In the genomic region with DNA sequence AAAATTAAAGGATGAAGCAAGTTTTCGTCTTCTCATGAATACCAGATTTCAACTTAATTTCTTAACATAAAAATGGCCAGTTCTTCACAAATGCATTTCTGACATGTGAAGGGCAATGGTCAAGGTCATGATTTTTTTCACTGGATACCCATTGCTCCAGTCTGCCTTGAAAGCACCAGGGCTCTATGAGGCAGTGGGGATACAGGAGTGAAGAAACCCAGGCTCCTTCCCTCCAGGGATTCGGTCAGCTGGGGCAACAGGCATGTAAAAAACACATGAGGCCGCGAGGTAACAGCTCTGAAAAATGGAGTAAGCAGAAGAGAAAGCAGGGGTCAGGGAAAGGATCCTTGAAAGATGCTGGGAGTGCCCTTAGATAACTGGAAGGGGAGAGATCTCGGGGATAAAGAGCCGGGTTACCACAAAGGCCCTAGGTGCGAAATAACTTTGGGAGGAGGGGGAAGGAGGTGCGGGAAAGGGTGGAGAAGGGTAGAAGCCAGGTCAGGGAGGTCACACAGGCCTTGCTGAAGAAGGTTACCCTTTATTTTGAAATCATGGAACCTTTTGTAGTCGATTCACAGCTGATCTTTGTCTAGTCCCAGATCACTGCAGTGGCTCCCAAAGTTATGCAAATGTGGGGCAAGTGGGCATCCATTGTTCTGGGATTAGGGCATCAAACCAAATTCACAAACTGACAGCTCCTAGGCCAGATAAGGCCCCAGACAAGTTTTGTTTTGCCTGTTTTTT, we compare ENCODE assay signal across 8 cellular contexts. TPM values are rescaled to one million over a fixed set of nuclear protein-coding genes. Genes with fewer than 3 reads are reported as not detected.
DNase-seq lines count a peak whose midpoint lies in the region; ATAC-seq, FAIRE-seq and TF ChIP-seq lines count a peak whose summit lies in the region.
"Had no signal": no experiment of that assay in that cellular context is flagged by ENCODE, and none has a peak within 500 bp of the region (broad histone marks: within the 10 kb centered on the region; RNA-seq: fewer than 3 reads in every experiment).

No MANE protein-coding gene starts in this region.

- CTCF ChIA-PET in GM12878 (lab: Yijun Ruan, JAX): interaction anchor here (0.6 to 4.7 kb wide), 11 partner anchors 17 to 546 kb away, joined by 3 to 26 read pairs (median 3); no protein-coding TSS in a partner anchor

- no peak for FAIRE-seq in GM12878 (lab: Jason Lieb, UNC)
- FAIRE-seq: bronchial epithelial cell had no signal

- no peaks in the 10 kb centered on the region for H4K20me1 ChIP-seq in KMS-11 (ENCODE audit: insufficient read depth)
- H4K20me1 ChIP-seq in GM12878 (ENCODE audit: control insufficient read depth, insufficient read depth): no peaks in the 10 kb centered on the region

- H3K36me3 ChIP-seq in KMS-11 (ENCODE audit: insufficient read depth) (no peaks in the 10 kb centered on the region), GM12878 (ENCODE audit: control insufficient read depth in 2 of 2, insufficient read depth in 2 of 2, low read length in 1 of 2) (no peaks in the 10 kb centered on the region), liver (ENCODE audit: control insufficient read depth in 4 of 4, insufficient read depth in 3 of 4, low read depth in 1 of 4, low read length in 3 of 4) (no peaks in the 10 kb centered on the region), suprapubic skin (no peaks in the 10 kb centered on the region)
- H3K36me3 ChIP-seq in effector memory CD4-positive, alpha-beta T cell (ENCODE audit: control insufficient read depth, insufficient read depth, low read length): no peaks in the 10 kb centered on the region

- H3K9me3 ChIP-seq in GM12878 (replicated peaks; ENCODE audit: control insufficient read depth, insufficient read depth, low read length) (no peaks in the 10 kb centered on the region), liver (ENCODE audit: control insufficient read depth in 4 of 4, low read length in 3 of 4) (no peaks in the 10 kb centered on the region), suprapubic skin (no peaks in the 10 kb centered on the region)
- no peaks in the 10 kb centered on the region for H3K9me3 ChIP-seq in effector memory CD4-positive, alpha-beta T cell (ENCODE audit: control insufficient read depth, low read length)

- POLR2A ChIA-PET in GM12878 (lab: Charles Lee): interaction anchor here (0.6 to 1.8 kb wide), 6 partner anchors 10 to 307 kb away, joined by 4 to 6 read pairs (median 4); partner anchors contain the start of gene RAB1A

- peak overlapping the region; percentile 91 for H3K4me2 ChIP-seq in KMS-11
- peak overlapping the region; percentile 92; the same call in 1 of the 2 replicates for H3K4me2 ChIP-seq in GM12878 (ENCODE audit: control insufficient read depth, insufficient read depth)

- 74% methylated on average over 9 of the region's 9 CpGs for WGBS in GM12878 (ENCODE audit: insufficient coverage, insufficient replicate concordance, low lambda C conversion rate, missing lambda C conversion rate)
- 92% methylated on average over 9 of the region's 9 CpGs for WGBS in liver
- 92% methylated on average over 9 of the region's 9 CpGs for WGBS in suprapubic skin

- H2AFZ ChIP-seq in KMS-11 (ENCODE audit: low read depth): peak overlapping the region; percentile 97; the same call in 1 of the 2 replicates
- no peak overlapping the region for H2AFZ ChIP-seq in GM12878 (ENCODE audit: control insufficient read depth, low read depth, low read length)

- TF ChIP-seq EP300 in GM12878 (IDR thresholded peaks at IDR 0.05; ENCODE audit: borderline replicate concordance in 1 of 2, control insufficient read depth in 1 of 2, low read depth in 2 of 2, low read length in 2 of 2) (no peak), suprapubic skin (IDR thresholded peaks at IDR 0.05) (no peak)

- no TSS peak for BruUV-seq in GM12878 (replicated peaks; lab: Mats Ljungman, UMichigan)

- TF ChIP-seq CTCF in KMS-11 (conservative IDR thresholded peaks at IDR 0.05; ENCODE audit: low read depth, low read length) (no peak), GM12878 (IDR thresholded peaks at IDR 0.05 in 2 of 3, conservative IDR thresholded peaks at IDR 0.05 in 1 of 3; ENCODE audit: control insufficient read depth in 2 of 3, extremely low read depth in 1 of 3, insufficient read depth in 1 of 3, low read depth in 3 of 3, low read length in 3 of 3) (no peak), liver (IDR thresholded peaks at IDR 0.05; ENCODE audit: low read depth, low read length, missing input control) (no peak), suprapubic skin (IDR thresholded peaks at IDR 0.05) (no peak)

- H3K9ac ChIP-seq in KMS-11: peak overlapping the region; percentile 90
- H3K9ac ChIP-seq in GM12878 (ENCODE audit: control insufficient read depth, insufficient read depth, low read length): no peak overlapping the region
- peak overlapping the region; percentile 51 to 85 for H3K9ac ChIP-seq in liver (ENCODE audit: low read depth in 1 of 2, low read length in 2 of 2)

- intact Hi-C loops in GM12878 (cut with micrococcal nuclease; ENCODE audit: unreplicated experiment): loop anchor here (2.0 to 10.0 kb wide), 4 partner anchors 99 to 373 kb away; no protein-coding TSS in a partner anchor

- TF ChIP-seq POLR2A in GM12878 (IDR thresholded peaks at IDR 0.05; ENCODE audit: low read depth, low read length) (no peak), suprapubic skin (IDR thresholded peaks at IDR 0.05) (no peak)

- no peak for ATAC-seq in GM12878
- no peak for ATAC-seq in HG02763 (IDR thresholded peaks at IDR 0.05; ENCODE audit: unreplicated experiment)

- peak overlapping the region; percentile 79 for H3K27ac ChIP-seq in KMS-11
- H3K27ac ChIP-seq in GM12878 (ENCODE audit: control insufficient read depth, insufficient read depth): no peak overlapping the region
- H3K27ac ChIP-seq in liver (ENCODE audit: low read depth in 1 of 2, low read length in 2 of 2): peak overlapping the region; percentile 97 to 98
- H3K27ac ChIP-seq in suprapubic skin: peak overlapping the region; percentile 96
- H3K27ac ChIP-seq in effector memory CD4-positive, alpha-beta T cell (ENCODE audit: insufficient read depth, low read length, poor library complexity, severe bottlenecking): no peak overlapping the region

- H3K4me1 ChIP-seq in KMS-11 (ENCODE audit: low read depth, poor library complexity, severe bottlenecking) (peaks cover 38% of the 10 kb centered on the region), GM12878 (ENCODE audit: control insufficient read depth, insufficient read depth, low read length) (peaks cover 6% of the 10 kb centered on the region), liver (ENCODE audit: control insufficient read depth in 4 of 4, insufficient read depth in 4 of 4, low read length in 3 of 4) (peaks cover 3 to 14% (median 8%) of the 10 kb centered on the region in 4 donors), suprapubic skin (peaks cover 27% of the 10 kb centered on the region)
- peaks cover 19% of the 10 kb centered on the region for H3K4me1 ChIP-seq in effector memory CD4-positive, alpha-beta T cell (ENCODE audit: control insufficient read depth, insufficient read depth, low read length, poor library complexity, severe bottlenecking)

- in situ Hi-C loops in GM12878 (cut with MboI): no loop called here

- SMC1A ChIA-PET in GM12878 (lab: Charles Lee; ENCODE audit: uncharacterized antibody, unreplicated experiment): interaction anchor here (0.8 to 3.2 kb wide), 16 partner anchors 10 to 384 kb away, joined by 3 to 18 read pairs (median 5); no protein-coding TSS in a partner anchor

- no peaks in the 10 kb centered on the region; the same call in 1 of the 2 replicates for H3K79me2 ChIP-seq in KMS-11 (ENCODE audit: insufficient read depth, low read depth)
- H3K79me2 ChIP-seq in GM12878 (ENCODE audit: control insufficient read depth, insufficient read depth, low read length): no peaks in the 10 kb centered on the region

- no peak overlapping the region for H3K4me3 ChIP-seq in KMS-11 (IDR thresholded peaks at IDR 0.05; ENCODE audit: insufficient read depth, low read depth, low read length)
- H3K4me3 ChIP-seq in GM12878: no peak overlapping the region
- peak overlapping the region in 2 of 3 donors; percentile 71 to 77 for H3K4me3 ChIP-seq in liver (ENCODE audit: low read depth in 1 of 3, low read length in 3 of 3)
- H3K4me3 ChIP-seq in suprapubic skin: no peak overlapping the region
- no peak overlapping the region for H3K4me3 ChIP-seq in effector memory CD4-positive, alpha-beta T cell (ENCODE audit: insufficient read depth, low read depth, low read length, poor library complexity, severe bottlenecking)

- DNase-seq in GM12878 (ENCODE audit: low read depth, low spot score) (no peak), suprapubic skin (ENCODE audit: low spot score in 2 of 2) (no peak), NCI-H226 (no peak)
- no peak for DNase-seq in effector memory CD4-positive, alpha-beta T cell

- RAD21 ChIA-PET in GM12878 (lab: Charles Lee; ENCODE audit: unreplicated experiment): interaction anchor here (0.6 to 3.3 kb wide), 18 partner anchors 10 to 308 kb away, joined by 3 to 17 read pairs (median 4); partner anchors contain the start of gene RAB1A

- H3K27me3 ChIP-seq in KMS-11 (ENCODE audit: insufficient read depth, low read depth) (peaks cover 10% of the 10 kb centered on the region; the same call in 1 of the 2 replicates), GM12878 (replicated peaks in 1 of 2; ENCODE audit: control insufficient read depth in 2 of 2, insufficient read depth in 2 of 2, low read length in 1 of 2) (no peaks in the 10 kb centered on the region), liver (ENCODE audit: control insufficient read depth in 4 of 4, insufficient read depth in 4 of 4, low read length in 3 of 4) (no peaks in the 10 kb centered on the region), suprapubic skin (no peaks in the 10 kb centered on the region)
- H3K27me3 ChIP-seq in effector memory CD4-positive, alpha-beta T cell (replicated peaks; ENCODE audit: control insufficient read depth, insufficient read depth, low read length, poor library complexity, severe bottlenecking): peaks cover 27% of the 10 kb centered on the region

- TF ChIP-seq RAD21 in GM12878 (IDR thresholded peaks at IDR 0.05; ENCODE audit: insufficient read depth, low read depth, low read length) (no peak), liver (IDR thresholded peaks at IDR 0.05) (no peak)

RNA-seq across cellular contexts. Expression of gene SPRED2, which starts 5.2 kb away (rescaled TPM):
- total RNA-seq in GM12878 (2013; cell fraction: nucleolus; rRNA removed): 22.4 and 22.8 TPM in 2 replicates
- total RNA-seq in GM12878 (2014; rRNA removed) (5.3 and 5.7 TPM in 2 replicates), GM12878 (2014; rRNA removed; fragmentation: Illumina TruSeq; extraction: Trizol) (6.7 and 6.8 TPM in 2 replicates), GM12878 (2021) (23.9 and 25.6 TPM in 2 replicates), liver (1 to 10 TPM; 6.9 to 7.5 TPM), suprapubic skin (10 to 100 TPM; 17.8 to 27.5 (median 18.7) TPM)
- 2.9 TPM for polyA plus RNA-seq in GM12878 (2011; ENCODE audit: low read depth)
- polyA plus RNA-seq in GM12878 (2011; rRNA removed) (9.2 and 10.0 TPM in 2 replicates), GM12878 (2014; fragmentation: Illumina TruSeq; extraction: Trizol) (16.2 and 17.6 TPM in 2 replicates), GM12878 (2014; fragmentation: Nextera tagmentation; extraction: Ambion mirVana) (1 to 10 TPM; 3.0 to 3.2 TPM), GM12878 (2014; rRNA removed) (9.4 and 11.5 TPM in 2 replicates), GM12878 (2016; fragmentation: Nextera tagmentation; extraction: Ambion mirVana) (10 to 100 TPM; 10.9 to 11.8 TPM), liver (1 to 10 TPM; 6.7 to 7.3 TPM)
- 12.1 and 14.2 TPM in 2 replicates for polyA plus RNA-seq in GM12878 (2011; cell fraction: cytosol; rRNA removed)
- polyA plus RNA-seq in GM12878 (2011; cell fraction: nucleus; rRNA removed): 15.3 and 17.6 TPM in 2 replicates
- 3.6 and 4.9 TPM in 2 replicates for polyA plus RNA-seq in GM12878 (2012)
- polyA minus RNA-seq in GM12878 (2011; rRNA and poly(A)+ RNA removed): 10.8 and 11.3 TPM in 2 replicates
- polyA minus RNA-seq in GM12878 (2011; cell fraction: cytosol; rRNA and poly(A)+ RNA removed): 8.0 and 8.7 TPM in 2 replicates
- 5.2 and 10.3 TPM in 2 replicates for polyA minus RNA-seq in GM12878 (2011; cell fraction: nucleus; rRNA and poly(A)+ RNA removed)

Comparison
In these comparisons a context has a peak if more than half of its experiments do, and no peak if none do; other contexts are left out.
1. H3K27ac ChIP-seq: peak in KMS-11 (single experiment), liver (2 of 2) and suprapubic skin (single experiment); none in GM12878 (single experiment) and effector memory CD4-positive, alpha-beta T cell (single experiment).
2. H3K4me3 ChIP-seq: peak in liver (2 of 3); none in KMS-11 (single experiment), GM12878 (single experiment), suprapubic skin (single experiment) and effector memory CD4-positive, alpha-beta T cell (single experiment).